18 cellular contexts compared by ENCODE assay signal in genomic region chr12:80226576-80226975, GRCh38.
A peak's percentile ranks its signal among the peaks of the same experiment; 100 is the strongest.
DNase-seq lines count a peak whose midpoint lies in the region; ATAC-seq, FAIRE-seq and TF ChIP-seq lines count a peak whose summit lies in the region.
"Had no signal": no experiment of that assay in that cellular context is flagged by ENCODE, and none has a peak within 500 bp of the region (broad histone marks: within the 10 kb centered on the region; RNA-seq: fewer than 3 reads in every experiment).

No MANE protein-coding gene starts in this region.

- no peak for FAIRE-seq in D721Med (lab: Jason Lieb, UNC)
- FAIRE-seq: GM12878 had no signal

- peak in 1 of 2 donors; percentile 44 for ATAC-seq in natural killer cell treated with Interleukin-12 subunit alpha and Interleukin-12 subunit beta and Interleukin-15 and Interleukin-18, amount 100 ng/mL, for 72 hours
- ATAC-seq in natural killer cell, result no peak
- ATAC-seq: GM12878, SK-N-SH treated with all-trans-retinoic acid at 6 μM for 48 hours had no signal

- H3K36me3 Mint-ChIP-seq in natural killer cell treated with Interleukin-12 subunit alpha and Interleukin-12 subunit beta and Interleukin-15 and Interleukin-18, amount 100 ng/mL, for 72 hours, result peaks cover 5% of the 10 kb centered on the region
- H3K36me3 Mint-ChIP-seq in natural killer cell, result no peaks in the 10 kb centered on the region
- H3K36me3 Mint-ChIP-seq: activated naive CD8-positive, alpha-beta T cell treated with anti-CD3 and anti-CD28 coated beads, Interleukin-2, amount 10 ng/mL, durations not matched to agents 7 days and 5 days had no signal

- TF ChIP-seq CTCF in natural killer cell (IDR thresholded peaks at IDR 0.05) (no peak), epithelial cell of proximal tubule (conservative IDR thresholded peaks at IDR 0.05; ENCODE audit: low read depth, low read length) (no peak), D721Med (IDR thresholded peaks at IDR 0.05; ENCODE audit: insufficient read depth, missing control alignments) (no peak)

- no peak for DNase-seq in natural killer cell treated with Interleukin-12 subunit alpha and Interleukin-12 subunit beta and Interleukin-15 and Interleukin-18, amount 100 ng/mL, for 72 hours (ENCODE audit: low spot score)
- DNase-seq in natural killer cell (no peak), RKO (ENCODE audit: low spot score) (peak; percentile 57), epithelial cell of proximal tubule (ENCODE audit: low read depth) (peak; percentile 44), NCI-H1436 (lab: John Stamatoyannopoulos, UW) (no peak), D721Med (ENCODE audit: insufficient read length, low spot score) (no peak), COR-L47 (lab: John Stamatoyannopoulos, UW) (no peak)
- DNase-seq in activated CD8-positive, alpha-beta memory T cell treated with anti-CD3 and anti-CD28 coated beads for 24 hours, result no peak
- DNase-seq: ACHN; activated CD4-positive, CD25-positive, alpha-beta regulatory T cell; activated naive CD8-positive, alpha-beta T cell treated with anti-CD3 and anti-CD28 coated beads, Interleukin-2, amount 10 ng/mL, durations not matched to agents 7 days and 5 days; colonic mucosa; DMS 273 treated with DMSO at 0.1 percent for 48 hours; stimulated activated CD4-positive, alpha-beta T cell treated with anti-CD3 and anti-CD28 coated beads, Interleukin-1b, Interleukin-23, amount 100 ng/mL, for 48 hours; stimulated activated CD8-positive, alpha-beta memory T cell treated with anti-CD3 and anti-CD28 coated beads, Interleukin-4, amount 100 ng/mL, for 48 hours had no signal

- H3K9me3 Mint-ChIP-seq in natural killer cell treated with Interleukin-12 subunit alpha and Interleukin-12 subunit beta and Interleukin-15 and Interleukin-18, amount 100 ng/mL, for 72 hours, result no peaks in the 10 kb centered on the region
- H3K9me3 Mint-ChIP-seq in natural killer cell, result no peaks in the 10 kb centered on the region

- peak overlapping the region; percentile 23 for H3K4me3 Mint-ChIP-seq in natural killer cell treated with Interleukin-12 subunit alpha and Interleukin-12 subunit beta and Interleukin-15 and Interleukin-18, amount 100 ng/mL, for 72 hours
- H3K4me3 Mint-ChIP-seq in natural killer cell, result no peak overlapping the region
- H3K4me3 Mint-ChIP-seq: activated naive CD8-positive, alpha-beta T cell treated with anti-CD3 and anti-CD28 coated beads, Interleukin-2, amount 10 ng/mL, durations not matched to agents 7 days and 5 days had no signal

- H3K4me1 Mint-ChIP-seq in natural killer cell treated with Interleukin-12 subunit alpha and Interleukin-12 subunit beta and Interleukin-15 and Interleukin-18, amount 100 ng/mL, for 72 hours (ENCODE audit: low read depth in 2 of 2), result peaks cover 5 to 6% of the 10 kb centered on the region in 2 donors
- H3K4me1 Mint-ChIP-seq in natural killer cell, result no peaks in the 10 kb centered on the region

- intact Hi-C loops in natural killer cell (cut with micrococcal nuclease), result no loop called here

- H3K27me3 Mint-ChIP-seq in natural killer cell treated with Interleukin-12 subunit alpha and Interleukin-12 subunit beta and Interleukin-15 and Interleukin-18, amount 100 ng/mL, for 72 hours, result peaks cover 0 to 26% of the 10 kb centered on the region in 2 donors
- peaks cover 0 to 7% of the 10 kb centered on the region in 2 donors for H3K27me3 Mint-ChIP-seq in natural killer cell (ENCODE audit: low read depth in 2 of 2)

- no peak overlapping the region for H3K4me3 ChIP-seq in epithelial cell of proximal tubule (ENCODE audit: low read depth, low read length)
- H3K4me3 ChIP-seq: colonic mucosa, GM12878, tibial nerve had no signal

- peak overlapping the region in 1 of 2 donors; percentile 5 for H3K27ac Mint-ChIP-seq in natural killer cell treated with Interleukin-12 subunit alpha and Interleukin-12 subunit beta and Interleukin-15 and Interleukin-18, amount 100 ng/mL, for 72 hours
- H3K27ac Mint-ChIP-seq in natural killer cell, result no peak overlapping the region
- H3K27ac Mint-ChIP-seq: activated naive CD8-positive, alpha-beta T cell treated with anti-CD3 and anti-CD28 coated beads, Interleukin-2, amount 10 ng/mL, durations not matched to agents 7 days and 5 days had no signal

Comparison
In these comparisons a context has a peak if more than half of its experiments do, and no peak if none do; other contexts are left out.
1. DNase-seq: peak in RKO (single experiment) and epithelial cell of proximal tubule (single experiment); none in natural killer cell treated with Interleukin-12 subunit alpha and Interleukin-12 subunit beta and Interleukin-15 and Interleukin-18, amount 100 ng/mL, for 72 hours (single experiment), natural killer cell (single experiment), NCI-H1436 (single experiment), D721Med (single experiment), COR-L47 (single experiment) and activated CD8-positive, alpha-beta memory T cell treated with anti-CD3 and anti-CD28 coated beads for 24 hours (single experiment).